25 cellular contexts compared by ENCODE assay signal in genomic region chr16:29988346-29989075, GRCh38. TPM values are rescaled to one million over a fixed set of nuclear protein-coding genes. Genes with fewer than 3 reads are reported as not detected.
DNase-seq lines count a peak whose midpoint lies in the region; ATAC-seq and TF ChIP-seq lines count a peak whose summit lies in the region.
"Had no signal": no experiment of that assay in that cellular context is flagged by ENCODE, and none has a peak within 500 bp of the region (broad histone marks: within the 10 kb centered on the region; RNA-seq: fewer than 3 reads in every experiment).

No MANE protein-coding gene starts in this region.

- no peaks in the 10 kb centered on the region for H3K27me3 Mint-ChIP-seq in central memory CD8-positive, alpha-beta T cell
- H3K27me3 Mint-ChIP-seq: naive thymus-derived CD8-positive, alpha-beta T cell had no signal

- no peak overlapping the region for H2AFZ ChIP-seq in osteoblast (ENCODE audit: low read length)
- H2AFZ ChIP-seq: GM23248 had no signal

- peaks cover 3% of the 10 kb centered on the region for H3K4me1 Mint-ChIP-seq in central memory CD8-positive, alpha-beta T cell

- H3K27me3 ChIP-seq in left ventricle myocardium inferior (ENCODE audit: low read depth) (no peaks in the 10 kb centered on the region), osteoblast (ENCODE audit: insufficient read depth, low read length) (no peaks in the 10 kb centered on the region)
- H3K27me3 ChIP-seq: BE2C, ovary, suprapubic skin had no signal

- peak overlapping the region; percentile 12 for H3K27ac Mint-ChIP-seq in central memory CD8-positive, alpha-beta T cell (ENCODE audit: low read depth)
- H3K27ac Mint-ChIP-seq: T-helper 1 cell treated with Interleukin-12 subunit alpha and Interleukin-12 subunit beta and Interleukin-4 antibody, amounts not matched to agents 30 μg/mL and 1 μg/mL, for 36 hours had no signal

- peaks cover 22% of the 10 kb centered on the region for H3K36me3 Mint-ChIP-seq in central memory CD8-positive, alpha-beta T cell (ENCODE audit: insufficient read depth)

- no peak overlapping the region for H3K4me3 Mint-ChIP-seq in central memory CD8-positive, alpha-beta T cell
- H3K4me3 Mint-ChIP-seq: naive thymus-derived CD8-positive, alpha-beta T cell; T-helper 1 cell treated with Interleukin-12 subunit alpha and Interleukin-12 subunit beta and Interleukin-4 antibody, amounts not matched to agents 30 μg/mL and 1 μg/mL, for 36 hours had no signal

- H3K9me3 Mint-ChIP-seq in central memory CD8-positive, alpha-beta T cell, result no peaks in the 10 kb centered on the region
- H3K9me3 Mint-ChIP-seq: naive thymus-derived CD8-positive, alpha-beta T cell; T-helper 1 cell treated with Interleukin-12 subunit alpha and Interleukin-12 subunit beta and Interleukin-4 antibody, amounts not matched to agents 30 μg/mL and 1 μg/mL, for 36 hours had no signal

- no peaks in the 10 kb centered on the region for H3K9me3 ChIP-seq in left ventricle myocardium inferior (replicated peaks)
- no peaks in the 10 kb centered on the region for H3K9me3 ChIP-seq in osteoblast (ENCODE audit: low read depth, low read length)
- H3K9me3 ChIP-seq: BE2C, ovary, suprapubic skin had no signal

- H4K20me1 ChIP-seq in osteoblast (ENCODE audit: insufficient read depth, low read length), result peaks cover 7% of the 10 kb centered on the region

- peak; percentile 8 for DNase-seq in Right ventricle myocardium superior
- no peak for DNase-seq in left ventricle myocardium inferior
- no peak for DNase-seq in central memory CD8-positive, alpha-beta T cell (ENCODE audit: low spot score in 2 of 2)
- peak; percentile 54 for DNase-seq in osteoblast (ENCODE audit: insufficient read length, low spot score, missing footprints)
- DNase-seq in stimulated activated CD4-positive, alpha-beta T cell treated with anti-CD3 and anti-CD28 coated beads, Interleukin-2, amount 100 ng/mL, for 24 hours, result no peak
- no peak for DNase-seq in NCI-H345 treated with DMSO at 0.1 percent for 48 hours (lab: John Stamatoyannopoulos, UW; ENCODE audit: unreplicated experiment)
- DNase-seq: ACHN; activated CD4-positive, alpha-beta T cell treated with anti-CD3 and anti-CD28 coated beads for 4 hours; activated T-cell treated with anti-CD3 and anti-CD28 coated beads, Interleukin-2, amount 50 U/mL, for 48 hours; BE2C; DMS153; GM23248; left ventricle myocardium superior; NCI-H2029 treated with DMSO at 0.1 percent for 48 hours; NCI-H446; NCI-H774; stimulated activated CD4-positive, alpha-beta T cell treated with anti-CD3 and anti-CD28 coated beads, Interleukin-4, amount 100 ng/mL, for 1 hour had no signal

- H3K4me1 ChIP-seq in left ventricle myocardium inferior, result peaks cover 12% of the 10 kb centered on the region
- no peaks in the 10 kb centered on the region for H3K4me1 ChIP-seq in osteoblast (ENCODE audit: insufficient read depth, low read length)
- H3K4me1 ChIP-seq: BE2C had no signal

- TF ChIP-seq CTCF in left ventricle myocardium inferior (IDR thresholded peaks at IDR 0.05; ENCODE audit: borderline replicate concordance) (no peak), osteoblast (IDR thresholded peaks at IDR 0.05; ENCODE audit: extremely low read depth, low read depth, low read length) (no peak)

- intact Hi-C loops in Right ventricle myocardium superior (cut with DNase I) (no loop called here), left ventricle myocardium inferior (cut with micrococcal nuclease) (no loop called here)

- H3K4me3 ChIP-seq in left ventricle myocardium inferior, result no peak overlapping the region
- H3K4me3 ChIP-seq in osteoblast (ENCODE audit: insufficient read depth, low read length), result no peak overlapping the region
- H3K4me3 ChIP-seq: GM23248, ovary, suprapubic skin had no signal

- H3K79me2 ChIP-seq in osteoblast (ENCODE audit: insufficient read depth, low read length), result peaks cover 2% of the 10 kb centered on the region

- ATAC-seq in Right ventricle myocardium superior (ENCODE audit: poor library complexity) (no peak), HG02884 (IDR thresholded peaks at IDR 0.05; ENCODE audit: unreplicated experiment) (no peak)
- no peak for ATAC-seq in central memory CD8-positive, alpha-beta T cell (replicated peaks; ENCODE audit: extremely low read depth, poor library complexity, severe bottlenecking)
- ATAC-seq: left ventricle myocardium superior; naive thymus-derived CD8-positive, alpha-beta T cell; right cardiac atrium had no signal

- no peak overlapping the region for H3K4me2 ChIP-seq in osteoblast (ENCODE audit: insufficient read depth, low read length)

- H3K27ac ChIP-seq in left ventricle myocardium inferior (replicated peaks), result no peak overlapping the region
- no peak overlapping the region for H3K27ac ChIP-seq in osteoblast (ENCODE audit: low read depth, low read length)
- H3K27ac ChIP-seq: epithelial cell of prostate, GM23248, ovary, suprapubic skin had no signal

- H3K36me3 ChIP-seq in left ventricle myocardium inferior (peaks cover 100% of the 10 kb centered on the region), osteoblast (ENCODE audit: insufficient read depth, low read length) (peaks cover 86% of the 10 kb centered on the region)
- H3K36me3 ChIP-seq: ovary had no signal

RNA-seq across cellular contexts. Expression of gene HIRIP3, which starts 6.9 kb away (rescaled TPM):
- 19.5 TPM for total RNA-seq in Right ventricle myocardium superior
- 18.8 TPM for total RNA-seq in left ventricle myocardium inferior
- 3.5 and 5.8 TPM in 2 replicates for total RNA-seq in osteoblast

RNA-seq across cellular contexts. Expression of gene INO80E, which starts 7.5 kb away (rescaled TPM):
- total RNA-seq in Right ventricle myocardium superior (28.0 TPM), left ventricle myocardium inferior (29.0 TPM), osteoblast (14.5 and 16.8 TPM in 2 replicates)

RNA-seq across cellular contexts. Expression of gene TAOK2, which starts 14.8 kb away (rescaled TPM):
- 29.7 TPM for total RNA-seq in Right ventricle myocardium superior
- total RNA-seq in left ventricle myocardium inferior, result 34.3 TPM
- total RNA-seq in osteoblast, result 37.1 and 39.1 TPM in 2 replicates

RNA-seq across cellular contexts. Expression of gene DOC2A, which starts 22.3 kb away (rescaled TPM):
- total RNA-seq in Right ventricle myocardium superior (0.13 TPM), left ventricle myocardium inferior (0.66 TPM), osteoblast (not detected in 2 replicates)
- total RNA-seq: GM23248; naive thymus-derived CD8-positive, alpha-beta T cell; RPMI7951 had no signal

RNA-seq across cellular contexts. Expression of gene TMEM219, which starts 26.6 kb away (rescaled TPM):
- total RNA-seq in Right ventricle myocardium superior (70.6 TPM), left ventricle myocardium inferior (63.2 TPM), osteoblast (74.3 and 84.0 TPM in 2 replicates)

Comparison
In these comparisons a context has a peak if more than half of its experiments do, and no peak if none do; other contexts are left out.
1. DNase-seq: peak in Right ventricle myocardium superior (single experiment) and osteoblast (single experiment); none in left ventricle myocardium inferior (single experiment), central memory CD8-positive, alpha-beta T cell (0 of 2), stimulated activated CD4-positive, alpha-beta T cell treated with anti-CD3 and anti-CD28 coated beads, Interleukin-2, amount 100 ng/mL, for 24 hours (0 of 2) and NCI-H345 treated with DMSO at 0.1 percent for 48 hours (single experiment).